Comparison of ENCODE assay signal across 13 cellular contexts in the genomic region with DNA sequence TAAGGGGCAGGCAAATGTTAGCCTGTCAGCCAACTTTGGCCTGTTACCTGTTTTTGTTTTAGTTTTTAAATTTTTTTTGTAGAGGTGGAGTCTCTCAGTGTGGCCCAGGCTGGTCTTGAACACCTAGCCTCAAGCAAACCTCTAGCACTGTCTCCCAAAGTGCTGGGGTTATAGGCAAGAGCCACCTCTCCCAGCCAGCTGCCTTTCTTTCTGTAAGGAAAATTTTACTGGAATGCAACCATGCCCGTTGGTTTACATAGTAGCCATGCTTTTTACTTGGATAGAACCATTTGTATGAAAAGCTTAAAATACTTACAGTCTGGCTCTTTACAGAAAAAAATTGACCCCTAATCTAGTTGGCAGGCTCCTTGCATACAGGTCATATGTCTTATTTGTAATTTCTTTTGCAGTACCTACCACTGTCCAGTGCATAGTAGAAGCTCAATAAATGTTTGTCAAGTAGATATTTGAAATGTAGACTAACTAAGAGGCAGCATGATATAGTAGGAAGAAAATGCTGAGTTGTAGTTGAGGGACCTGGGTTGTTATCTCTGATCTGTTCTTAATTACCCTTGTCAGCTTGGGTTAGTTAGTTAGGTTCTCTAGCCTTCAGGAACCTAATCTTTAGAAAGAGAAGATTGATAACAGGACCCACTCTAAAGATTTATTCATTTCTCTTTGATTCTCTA. TPM values are rescaled to one million over a fixed set of nuclear protein-coding genes. Genes with fewer than 3 reads are reported as not detected.
DNase-seq lines count a peak whose midpoint lies in the region; ATAC-seq and TF ChIP-seq lines count a peak whose summit lies in the region.
"Had no signal": no experiment of that assay in that cellular context is flagged by ENCODE, and none has a peak within 500 bp of the region (broad histone marks: within the 10 kb centered on the region; RNA-seq: fewer than 3 reads in every experiment).

No MANE protein-coding gene starts in this region.

- peaks cover 10% of the 10 kb centered on the region for H3K79me1 ChIP-seq in trophoblast cell (ENCODE audit: low read length)

- no peak overlapping the region for H3K23ac ChIP-seq in trophoblast cell (ENCODE audit: low read length)

- H3K27me3 ChIP-seq in Loucy (ENCODE audit: insufficient read depth, low read length, poor library complexity, severe bottlenecking) (peaks cover 15% of the 10 kb centered on the region), trophoblast cell (ENCODE audit: insufficient read depth, low read length) (no peaks in the 10 kb centered on the region), adrenal gland (no peaks in the 10 kb centered on the region)
- H3K27me3 ChIP-seq: body of pancreas, tibial artery had no signal

- H2AK5ac ChIP-seq in trophoblast cell (ENCODE audit: low read length) = no peak overlapping the region

- no peaks in the 10 kb centered on the region for H3K9me3 Mint-ChIP-seq in effector memory CD8-positive, alpha-beta T cell

- no peak for ATAC-seq in effector memory CD8-positive, alpha-beta T cell (replicated peaks)
- no peak for ATAC-seq in T-helper 17 cell
- ATAC-seq: body of pancreas had no signal

- H4K20me1 ChIP-seq in Loucy (ENCODE audit: insufficient read depth, low read length, poor library complexity, severe bottlenecking) = peaks cover 72% of the 10 kb centered on the region

- H3K4me1 ChIP-seq in Loucy (ENCODE audit: insufficient read depth, low read length, poor library complexity, severe bottlenecking) (peaks cover 36% of the 10 kb centered on the region), trophoblast cell (ENCODE audit: control insufficient read depth in 1 of 2, insufficient read depth in 2 of 2, low read length in 2 of 2) (no peaks in the 10 kb centered on the region), adrenal gland (replicated peaks in 1 of 2) (peaks cover 22 to 64% of the 10 kb centered on the region in 2 donors)

- H3K9me2 ChIP-seq in Loucy (replicated peaks; ENCODE audit: low read depth, low read length) = no peaks in the 10 kb centered on the region

- no peak overlapping the region for H2BK120ac ChIP-seq in trophoblast cell (ENCODE audit: insufficient read depth, low read length, poor library complexity)

- no peaks in the 10 kb centered on the region for H3K27me3 Mint-ChIP-seq in effector memory CD8-positive, alpha-beta T cell
- H3K27me3 Mint-ChIP-seq in T-helper 17 cell = no peaks in the 10 kb centered on the region

- H3K9me3 ChIP-seq in Loucy (ENCODE audit: insufficient read depth, low read depth, low read length) (no peaks in the 10 kb centered on the region; the same call in 1 of the 2 replicates), trophoblast cell (ENCODE audit: insufficient read depth, low read depth, low read length) (no peaks in the 10 kb centered on the region), adrenal gland (replicated peaks in 1 of 3) (no peaks in the 10 kb centered on the region), T-helper 17 cell (ENCODE audit: control insufficient read depth, low read length, poor library complexity, severe bottlenecking) (no peaks in the 10 kb centered on the region)
- H3K9me3 ChIP-seq: body of pancreas, tibial artery had no signal

- H3K27ac Mint-ChIP-seq in effector memory CD8-positive, alpha-beta T cell = peak overlapping the region; percentile 86
- no peak overlapping the region for H3K27ac Mint-ChIP-seq in T-helper 17 cell

- peak overlapping the region in 1 of 2 donors; percentile 5 for H3K4me3 Mint-ChIP-seq in effector memory CD8-positive, alpha-beta T cell
- H3K4me3 Mint-ChIP-seq in T-helper 17 cell = no peak overlapping the region

- peak overlapping the region; percentile 49 for H3K4me3 ChIP-seq in Loucy (ENCODE audit: low read length, poor library complexity, severe bottlenecking)
- H3K4me3 ChIP-seq in trophoblast cell (ENCODE audit: low read depth, low read length) = no peak overlapping the region
- no peak overlapping the region for H3K4me3 ChIP-seq in adrenal gland
- H3K4me3 ChIP-seq: body of pancreas, tibial artery had no signal

- H4K12ac ChIP-seq in trophoblast cell (ENCODE audit: low read depth, low read length) = no peak overlapping the region

- H3K4me1 Mint-ChIP-seq in effector memory CD8-positive, alpha-beta T cell (ENCODE audit: low read depth in 2 of 2) = peaks cover 29 to 46% of the 10 kb centered on the region in 2 donors
- peaks cover 28% of the 10 kb centered on the region for H3K4me1 Mint-ChIP-seq in T-helper 17 cell

- TF ChIP-seq CTCF in Loucy (conservative IDR thresholded peaks at IDR 0.05; ENCODE audit: low read length) = no peak
- no peak for TF ChIP-seq CTCF in adrenal gland (IDR thresholded peaks at IDR 0.05)

- peaks cover 93% of the 10 kb centered on the region for H3K79me2 ChIP-seq in Loucy (ENCODE audit: insufficient read depth, low read length)
- H3K79me2 ChIP-seq in trophoblast cell (ENCODE audit: control insufficient read depth, insufficient read depth, low read length, poor library complexity) = peaks cover 8% of the 10 kb centered on the region

- no peak overlapping the region for H2BK5ac ChIP-seq in trophoblast cell (ENCODE audit: low read depth, low read length, poor library complexity)

- no peak overlapping the region for H3K18ac ChIP-seq in trophoblast cell (ENCODE audit: low read length)

- H3F3A ChIP-seq in Loucy (ENCODE audit: low read depth) = peaks cover 3% of the 10 kb centered on the region; the same call in 1 of the 2 replicates

- H2AFZ ChIP-seq in Loucy (ENCODE audit: low read length) (no peak overlapping the region), trophoblast cell (ENCODE audit: insufficient read depth, low read length, poor library complexity) (no peak overlapping the region)

- peaks cover 74% of the 10 kb centered on the region for H3K36me3 Mint-ChIP-seq in effector memory CD8-positive, alpha-beta T cell (ENCODE audit: insufficient read depth)
- H3K36me3 Mint-ChIP-seq in T-helper 17 cell (ENCODE audit: low read depth) = peaks cover 4% of the 10 kb centered on the region

- DNase-seq in ELF-1 (ENCODE audit: low read depth, low spot score) (peak; percentile 33), trophoblast cell (peak; percentile 97 to 98), adrenal gland (no peak), NCI-H510A (lab: John Stamatoyannopoulos, UW) (no peak), T-helper 17 cell (no peak), NCI-H345 (lab: John Stamatoyannopoulos, UW) (no peak)
- no peak for DNase-seq in effector memory CD8-positive, alpha-beta T cell
- DNase-seq: body of pancreas; Kasumi-1; NCI-H774; stimulated activated CD4-positive, alpha-beta T cell treated with anti-CD3 and anti-CD28 coated beads, Interleukin-2, amount 100 ng/mL, for 24 hours; tibial artery had no signal

- no CpG with 5 or more reads among the region's 1 CpG for WGBS in trophoblast cell (ENCODE audit: extremely low coverage, insufficient coverage, insufficient read length)
- 50 to 100% (median 78%) methylated on average over 1 of the region's 1 CpG for WGBS in adrenal gland, 4 donors

- no peak overlapping the region for H3K14ac ChIP-seq in trophoblast cell (ENCODE audit: low read length)

- H4K91ac ChIP-seq in trophoblast cell (ENCODE audit: low read depth, low read length) = no peak overlapping the region

- H2BK12ac ChIP-seq in trophoblast cell (ENCODE audit: low read length) = no peak overlapping the region

- peak overlapping the region; percentile 85 for H3K4me2 ChIP-seq in Loucy (ENCODE audit: low read depth, low read length, poor library complexity, severe bottlenecking)
- peak overlapping the region; percentile 19 for H3K4me2 ChIP-seq in trophoblast cell (ENCODE audit: low read length)

- peaks cover 47% of the 10 kb centered on the region for H3K36me3 ChIP-seq in Loucy (ENCODE audit: insufficient read depth, low read length)
- H3K36me3 ChIP-seq in trophoblast cell (ENCODE audit: control insufficient read depth in 1 of 2, insufficient read depth in 2 of 2, low read length in 2 of 2) = peaks cover 18% of the 10 kb centered on the region in 2 experiments
- peaks cover 0 to 57% of the 10 kb centered on the region in 2 donors for H3K36me3 ChIP-seq in adrenal gland (replicated peaks in 1 of 2)

- H3K4ac ChIP-seq in trophoblast cell (ENCODE audit: low read depth, low read length) = peak overlapping the region; percentile 86

- no peak for TF ChIP-seq POLR2A in adrenal gland (IDR thresholded peaks at IDR 0.05)

- H3K9ac ChIP-seq in Loucy (ENCODE audit: low read depth, low read length, poor library complexity, severe bottlenecking) (no peak overlapping the region), trophoblast cell (ENCODE audit: low read length) (no peak overlapping the region)

- intact Hi-C loops in adrenal gland (cut with DNase I) = loop anchor here in 1 of 2 donors (10.0 kb wide), 1 partner anchor 68 kb away; a partner anchor contains a TSS

- H3K27ac ChIP-seq in trophoblast cell (ENCODE audit: low read depth, low read length) (peak overlapping the region; percentile 26), adrenal gland (peak overlapping the region in 2 of 5 donors; percentile 0 to 24)
- H3K27ac ChIP-seq: body of pancreas had no signal

- H4K8ac ChIP-seq in trophoblast cell (ENCODE audit: low read depth, low read length) = no peak overlapping the region

RNA-seq across cellular contexts. Expression of a gene that starts 4.7 kb away (rescaled TPM):
- 194 and 207 TPM in 2 replicates for polyA plus RNA-seq in trophoblast cell (2013)
- total RNA-seq in adrenal gland (100 to 1,000 TPM in 4 of 8 donors, 10 to 100 TPM in 4; 44.3 to 144 (median 107) TPM), T-helper 17 cell (100 to 1,000 TPM in 1 of 2 donors, 10 to 100 TPM in 1; 96.3 to 101 TPM)
- polyA plus RNA-seq in adrenal gland = 100 to 1,000 TPM in 2 of 3 donors, 10 to 100 TPM in 1; 52.0 to 241 (median 134) TPM

Comparison
In these comparisons a context has a peak if more than half of its experiments do, and no peak if none do; other contexts are left out.
1. DNase-seq: peak in ELF-1 (single experiment) and trophoblast cell (2 of 2); none in effector memory CD8-positive, alpha-beta T cell (0 of 3), adrenal gland (0 of 7), NCI-H510A (single experiment), T-helper 17 cell (0 of 3) and NCI-H345 (single experiment).